In the genomic region with DNA sequence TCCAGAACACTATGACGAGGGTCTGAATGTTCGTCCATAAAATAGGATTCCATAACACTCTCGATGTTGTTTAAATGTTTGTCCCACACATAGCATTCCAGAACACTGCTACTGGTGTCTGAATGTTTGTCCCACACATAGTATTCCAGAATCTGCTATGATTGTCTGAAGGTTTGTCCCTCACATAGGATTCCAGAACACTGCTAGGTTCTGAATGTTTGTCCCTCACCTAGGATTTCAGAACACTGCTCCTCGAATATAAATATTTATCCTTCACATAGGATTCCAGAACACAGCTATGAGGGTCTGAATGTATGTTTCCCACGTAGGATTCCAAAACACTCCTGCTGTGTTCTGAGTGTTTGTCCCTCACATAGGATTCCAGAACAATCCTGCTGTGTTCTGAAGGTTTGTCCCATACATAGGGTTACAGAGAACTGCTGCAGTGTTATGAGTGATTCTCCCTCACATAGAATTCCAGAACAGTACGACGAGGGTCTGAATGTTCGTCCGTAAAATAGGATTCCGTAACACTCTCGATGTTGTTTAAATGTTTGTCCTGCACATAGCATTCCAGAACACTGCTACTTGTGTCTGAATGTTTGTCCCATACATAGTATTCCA, we compare ENCODE assay signal across 25 cellular contexts.
"Had no signal": no experiment of that assay in that cellular context is flagged by ENCODE, and none has a peak within 500 bp of the region (broad histone marks: within the 10 kb centered on the region; RNA-seq: fewer than 3 reads in every experiment).

No MANE protein-coding gene starts in this region.

- H3K27ac Mint-ChIP-seq: activated B cell treated with CpG ODN at 0.5 μM for 24 hours; activated CD4-positive, alpha-beta memory T cell treated with anti-CD3 and anti-CD28 coated beads, Interleukin-2, amount 10 ng/mL, durations not matched to agents 7 days and 5 days; activated CD4-positive, alpha-beta T cell treated with anti-CD3 and anti-CD28 coated beads, Interleukin-2, amount 10 ng/mL, durations not matched to agents 7 days and 5 days; activated naive CD4-positive, alpha-beta T cell treated with anti-CD3 and anti-CD28 coated beads for 36 hours; activated naive CD8-positive, alpha-beta T cell; activated T-helper 17 cell treated with anti-CD3 and anti-CD28 coated beads, Interleukin-2, amount 50 U/mL, for 72 hours; T-cell had no signal

- H3K27ac ChIP-seq: brain microvascular endothelial cell, cardiac muscle cell, SK-N-MC had no signal

- H3K4me3 ChIP-seq: cardiac muscle cell, SK-N-MC had no signal

- H3K27me3 Mint-ChIP-seq: activated B cell treated with CpG ODN at 0.5 μM for 24 hours; activated CD4-positive, alpha-beta memory T cell treated with anti-CD3 and anti-CD28 coated beads, Interleukin-2, amount 10 ng/mL, durations not matched to agents 7 days and 5 days; activated CD4-positive, alpha-beta T cell treated with anti-CD3 and anti-CD28 coated beads, Interleukin-2, amount 10 ng/mL, durations not matched to agents 7 days and 5 days had no signal

- H3K4me1 Mint-ChIP-seq: activated B cell treated with CpG ODN at 0.5 μM for 24 hours; activated CD4-positive, alpha-beta memory T cell treated with anti-CD3 and anti-CD28 coated beads, Interleukin-2, amount 10 ng/mL, durations not matched to agents 7 days and 5 days; activated CD4-positive, alpha-beta T cell treated with anti-CD3 and anti-CD28 coated beads, Interleukin-2, amount 10 ng/mL, durations not matched to agents 7 days and 5 days; activated T-helper 17 cell treated with anti-CD3 and anti-CD28 coated beads, Interleukin-2, amount 50 U/mL, for 72 hours; T-cell had no signal

- ATAC-seq: activated T-helper 17 cell treated with anti-CD3 and anti-CD28 coated beads, Interleukin-2, amount 50 U/mL, for 72 hours; T-cell had no signal

- DNase-seq: activated B cell treated with CpG ODN at 0.5 μM for 24 hours; activated CD4-positive, alpha-beta memory T cell treated with anti-CD3 and anti-CD28 coated beads, Interleukin-2, amount 10 ng/mL, durations not matched to agents 7 days and 5 days; activated CD4-positive, alpha-beta T cell treated with anti-CD3 and anti-CD28 coated beads for 1 hour; activated CD4-positive, alpha-beta T cell treated with anti-CD3 and anti-CD28 coated beads, Interleukin-2, amount 10 ng/mL, durations not matched to agents 7 days and 5 days; activated gamma-delta T cell; activated naive CD4-positive, alpha-beta T cell treated with anti-CD3 and anti-CD28 coated beads for 36 hours; activated T-cell treated with anti-CD3 and anti-CD28 coated beads for 4 hours; activated T-cell treated with anti-CD3 and anti-CD28 coated beads, Interleukin-2, amount 50 U/mL, for 48 hours; amygdala; brain microvascular endothelial cell; Karpas-422; MM.1S; NCI-H1105; NCI-H1436 treated with DMSO at 0.1 percent for 48 hours; NCI-H187; NCI-H2081 treated with DMSO at 0.1 percent for 48 hours; NCI-H446; NCI-H524; T-cell; T-helper 2 cell; T1000 had no signal

- H3K4me3 Mint-ChIP-seq: activated B cell treated with CpG ODN at 0.5 μM for 24 hours; activated CD4-positive, alpha-beta memory T cell treated with anti-CD3 and anti-CD28 coated beads, Interleukin-2, amount 10 ng/mL, durations not matched to agents 7 days and 5 days; activated CD4-positive, alpha-beta T cell treated with anti-CD3 and anti-CD28 coated beads, Interleukin-2, amount 10 ng/mL, durations not matched to agents 7 days and 5 days; activated naive CD4-positive, alpha-beta T cell treated with anti-CD3 and anti-CD28 coated beads for 36 hours; activated naive CD8-positive, alpha-beta T cell; activated T-helper 17 cell treated with anti-CD3 and anti-CD28 coated beads, Interleukin-2, amount 50 U/mL, for 72 hours; T-cell had no signal

- H3K27me3 ChIP-seq: brain microvascular endothelial cell, cardiac muscle cell had no signal

- H3K36me3 ChIP-seq: brain microvascular endothelial cell, cardiac muscle cell had no signal
